In the genomic region with DNA sequence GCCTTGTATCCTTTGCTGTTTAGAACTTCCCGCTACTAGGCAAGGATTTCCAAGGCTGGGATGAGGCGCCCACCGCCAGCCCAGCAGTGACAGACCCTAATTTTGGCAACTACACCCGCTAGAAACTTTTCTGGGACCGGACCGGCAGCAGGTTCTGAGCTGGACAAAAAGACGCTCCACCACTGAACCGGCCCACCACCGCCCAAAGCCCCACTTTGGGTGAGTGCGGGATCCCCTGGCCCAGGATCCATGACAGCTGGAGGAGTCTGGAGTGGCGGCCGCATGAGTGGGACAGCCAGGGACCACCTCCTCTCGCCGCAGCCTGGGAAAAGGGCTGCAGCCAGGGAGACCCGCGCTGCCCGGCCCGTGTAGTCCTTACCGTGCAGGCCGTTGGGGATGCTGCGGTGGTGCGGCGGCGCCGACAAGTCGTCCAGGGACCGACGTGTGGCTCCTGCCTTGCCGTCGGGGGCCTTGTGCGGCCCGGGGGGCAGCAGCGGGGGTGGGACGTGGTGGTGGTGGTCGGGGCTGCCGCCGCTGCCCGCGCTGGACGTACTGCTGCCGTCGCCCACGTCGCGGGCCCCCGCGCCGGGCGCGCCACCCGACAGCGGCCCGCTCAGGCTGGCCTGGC, we compare ENCODE assay signal across 9 cellular contexts. TPM values are rescaled to one million over a fixed set of nuclear protein-coding genes. Genes with fewer than 3 reads are reported as not detected.
DNase-seq lines count a peak whose midpoint lies in the region; ATAC-seq, FAIRE-seq and TF ChIP-seq lines count a peak whose summit lies in the region.
"Had no signal": no experiment of that assay in that cellular context is flagged by ENCODE, and none has a peak within 500 bp of the region (broad histone marks: within the 10 kb centered on the region; RNA-seq: fewer than 3 reads in every experiment).

No MANE protein-coding gene starts in this region.

- no peak overlapping the region for H3K23ac ChIP-seq in H1 (ENCODE audit: insufficient read length)

- H3K9me3 ChIP-seq in MG63 (no peaks in the 10 kb centered on the region), H1 (ENCODE audit: insufficient read depth in 2 of 2, low read depth in 1 of 2, low read length in 1 of 2) (peaks cover 0 to 3% of the 10 kb centered on the region in 2 experiments; a peak in 1 of 4 replicates), neural progenitor cell (ENCODE audit: low read depth) (no peaks in the 10 kb centered on the region)

- TF ChIP-seq EP300 in H1 (IDR thresholded peaks at IDR 0.05; ENCODE audit: borderline replicate concordance in 1 of 2, low read depth in 2 of 2, low read length in 2 of 2), result no peak

- H3K4ac ChIP-seq in H1 (replicated peaks; ENCODE audit: insufficient read length, low read depth, low read length), result no peak overlapping the region

- no peak overlapping the region for H3K56ac ChIP-seq in H1 (replicated peaks; ENCODE audit: insufficient read length, low read depth, low read length)

- no peaks in the 10 kb centered on the region for H3K36me3 Mint-ChIP-seq in neural progenitor cell

- H4K20me1 ChIP-seq in H1 (replicated peaks in 1 of 2; ENCODE audit: control insufficient read depth in 1 of 2, insufficient read depth in 2 of 2, low read length in 2 of 2) (peaks cover 19 to 42% of the 10 kb centered on the region in 2 experiments), neural progenitor cell (ENCODE audit: low read depth) (peaks cover 56% of the 10 kb centered on the region)

- no peak overlapping the region for H2AK5ac ChIP-seq in H1 (ENCODE audit: low read depth, low read length)

- H3F3A ChIP-seq in neural progenitor cell (ENCODE audit: low read depth), result peaks cover 63% of the 10 kb centered on the region

- H2BK5ac ChIP-seq in H1 (ENCODE audit: low read depth, low read length), result no peak overlapping the region

- DNase-seq in MG63 (no peak), H1 (ENCODE audit: low read depth in 1 of 2, low spot score in 2 of 2) (no peak), neural progenitor cell (ENCODE audit: low spot score) (peak; percentile 50), KBM-7 (no peak), hepatic stellate cell (ENCODE audit: low spot score) (no peak), head of caudate nucleus (no peak)
- DNase-seq: NCI-H1436 treated with DMSO at 0.1 percent for 48 hours had no signal

- peaks cover 11% of the 10 kb centered on the region for H3K79me1 ChIP-seq in H1 (ENCODE audit: low read depth, low read length)

- no peak overlapping the region; the same call in 1 of the 2 replicates for H4K8ac ChIP-seq in H1 (ENCODE audit: extremely low read depth, insufficient read depth, low read length)

- no peak overlapping the region for H2BK120ac ChIP-seq in H1 (replicated peaks; ENCODE audit: low read depth, low read length)

- no peak overlapping the region; the same call in 1 of the 2 replicates for H3K18ac ChIP-seq in H1 (ENCODE audit: extremely low read depth, low read length)

- H3K36me3 ChIP-seq in MG63 (no peaks in the 10 kb centered on the region), H1 (ENCODE audit: control insufficient read depth in 2 of 4, insufficient read depth in 4 of 4, low read length in 3 of 4) (no peaks in the 10 kb centered on the region; a peak in 1 of 8 replicates), neural progenitor cell (no peaks in the 10 kb centered on the region)

- no peaks in the 10 kb centered on the region for H3K9me3 Mint-ChIP-seq in neural progenitor cell

- peaks cover 20% of the 10 kb centered on the region for H3K23me2 ChIP-seq in H1 (ENCODE audit: low read depth, low read length)

- TF ChIP-seq CTCF in C4-2B (conservative IDR thresholded peaks at IDR 0.05) (no peak), H1 (IDR thresholded peaks at IDR 0.05; ENCODE audit: control extremely low read depth in 1 of 3, insufficient read depth in 1 of 3, low read depth in 1 of 3, low read length in 3 of 3) (no peak), neural progenitor cell (IDR thresholded peaks at IDR 0.05) (no peak)

- in situ Hi-C loops in KBM-7 (cut with MboI; ENCODE audit: low pct_unique_long_range_greater_than_20kb, low sequenced_read_pairs), result no loop called here

- H3K27me3 ChIP-seq in MG63 (no peaks in the 10 kb centered on the region), H1 (replicated peaks in 1 of 4; ENCODE audit: control insufficient read depth in 3 of 4, extremely low read depth in 1 of 4, insufficient read depth in 3 of 4, low read length in 3 of 4) (peaks cover 9 to 34% (median 26%) of the 10 kb centered on the region in 4 experiments; a peak in 6 of 7 replicates), neural progenitor cell (peaks cover 25% of the 10 kb centered on the region)

- 16% methylated on average over 28 of the region's 53 CpGs; no CpG with 5 or more reads in 1 of the 2 experiments for WGBS in H1 (ENCODE audit: extremely low coverage in 1 of 2, insufficient coverage in 1 of 2, insufficient read length in 1 of 2, insufficient replicate concordance in 2 of 2, low coverage in 1 of 2, low lambda C conversion rate in 2 of 2, missing lambda C conversion rate in 1 of 2), 2 experiments

- peak overlapping the region; percentile 83 to 95 for H3K4me2 ChIP-seq in H1 (ENCODE audit: insufficient read depth in 1 of 2, low read depth in 2 of 2, low read length in 2 of 2)
- H3K4me2 ChIP-seq in neural progenitor cell, result peak overlapping the region; percentile 100

- no peak overlapping the region for H2BK20ac ChIP-seq in H1 (ENCODE audit: low read length)

- peak overlapping the region; percentile 92 for H3K4me3 Mint-ChIP-seq in neural progenitor cell

- H3K27ac ChIP-seq in C4-2B (peak overlapping the region; percentile 92), H1 (ENCODE audit: low read depth, low read length) (no peak overlapping the region), neural progenitor cell (no peak overlapping the region)

- no peak overlapping the region for H3K27ac Mint-ChIP-seq in neural progenitor cell

- H3K4me3 ChIP-seq in MG63, result peak overlapping the region; percentile 52
- H3K4me3 ChIP-seq in H1 (ENCODE audit: extremely low read depth in 1 of 4, insufficient read depth in 2 of 4, low read depth in 3 of 4, low read length in 4 of 4), result peak overlapping the region; percentile 50 to 73 (median 66)
- peak overlapping the region; percentile 73 for H3K4me3 ChIP-seq in neural progenitor cell

- H4K5ac ChIP-seq in H1 (ENCODE audit: insufficient read length, low read depth, low read length), result no peak overlapping the region

- intact Hi-C loops in head of caudate nucleus (cut with DNase I), result loop anchor here (5.0 kb wide), 1 partner anchor 41 kb away; no protein-coding TSS in a partner anchor

- CTCF ChIA-PET in H1 (lab: Charles Lee; ENCODE audit: partially characterized antibody), result interaction anchor here (0.6 to 2.4 kb wide), 20 partner anchors 8 to 344 kb away, joined by 3 to 10 read pairs (median 4); no protein-coding TSS in a partner anchor

- FAIRE-seq in H1 (lab: Jason Lieb, UNC), result no peak

- no peak for TF ChIP-seq POLR2A in H1 (IDR thresholded peaks at IDR 0.05; ENCODE audit: control extremely low read depth in 1 of 2, low read depth in 2 of 2, low read length in 2 of 2)

- H3K4me1 ChIP-seq in H1 (replicated peaks in 1 of 4; ENCODE audit: control insufficient read depth in 3 of 4, insufficient read depth in 4 of 4, low read length in 3 of 4), result peaks cover 4 to 28% (median 18%) of the 10 kb centered on the region in 4 experiments
- H3K4me1 ChIP-seq in neural progenitor cell, result peaks cover 61% of the 10 kb centered on the region

- H2BK15ac ChIP-seq in H1 (ENCODE audit: low read length), result no peak overlapping the region

- no peak for ATAC-seq in HG03095 (IDR thresholded peaks at IDR 0.05; ENCODE audit: unreplicated experiment)

- H2AFZ ChIP-seq in H1 (ENCODE audit: low read length), result no peak overlapping the region
- H2AFZ ChIP-seq in neural progenitor cell (replicated peaks), result no peak overlapping the region

- H3K27me3 Mint-ChIP-seq in neural progenitor cell (ENCODE audit: insufficient read depth, low read depth), result peaks cover 10% of the 10 kb centered on the region

- no peak overlapping the region for H4K91ac ChIP-seq in H1 (replicated peaks; ENCODE audit: insufficient read length, low read length)

- H3K14ac ChIP-seq in H1 (ENCODE audit: insufficient read length), result no peak overlapping the region

- H2BK12ac ChIP-seq in H1 (ENCODE audit: low read depth, low read length), result no peak overlapping the region

- H3K79me2 ChIP-seq in H1 (ENCODE audit: control insufficient read depth in 1 of 2, insufficient read depth in 2 of 2, low read length in 2 of 2), result peaks cover 6 to 48% of the 10 kb centered on the region in 2 experiments; a peak in 3 of 4 replicates
- H3K79me2 ChIP-seq in neural progenitor cell (ENCODE audit: low read depth), result peaks cover 58% of the 10 kb centered on the region

- TF ChIP-seq RAD21 in H1 (IDR thresholded peaks at IDR 0.05 in 1 of 2, conservative IDR thresholded peaks at IDR 0.05 in 1 of 2; ENCODE audit: low read depth in 2 of 2, low read length in 2 of 2), result no peak

- H3K4me1 Mint-ChIP-seq in neural progenitor cell, result peaks cover 68% of the 10 kb centered on the region

- H3K9ac ChIP-seq in H1 (replicated peaks in 1 of 4; ENCODE audit: extremely low read depth in 1 of 4, low read depth in 3 of 4, low read length in 3 of 4) (no peak overlapping the region; a peak in 1 of 7 replicates), neural progenitor cell (peak overlapping the region; percentile 18)

- POLR2A ChIA-PET in H1 (lab: Charles Lee; ENCODE audit: partially characterized antibody), result interaction anchor here (0.8 to 2.0 kb wide), 8 partner anchors 12 to 122 kb away, joined by 3 to 10 read pairs (median 4); partner anchors contain the start of genes CCNK and SETD3

RNA-seq across cellular contexts. Expression of gene CCDC85C, which starts 1.1 kb away (rescaled TPM):
- total RNA-seq in MG63 (2014; rRNA removed; shearing (Covaris generic); ENCODE audit: low replicate concordance), result 19.9 and 22.2 TPM in 2 replicates
- 35.8 and 38.6 TPM in 2 replicates for total RNA-seq in H1 (2021; fragmentation: NEBNext Ultra II Directional; extraction: Animal tissue kit (Norgen Biotek cat#: 25700))
- polyA plus RNA-seq in H1 (2011; rRNA removed), result 16.8 and 26.4 TPM in 2 replicates
- 18.1 TPM for polyA plus RNA-seq in H1 (2011; cell fraction: cytosol; rRNA removed)
- polyA plus RNA-seq in H1 (2011; cell fraction: nucleus; rRNA removed), result 31.7 TPM
- polyA plus RNA-seq in H1 (2012, experiment 1 of 2), result 18.2 to 30.0 TPM (median 25.2 TPM) in 4 replicates
- 32.9 TPM for polyA plus RNA-seq in H1 (2012, experiment 2 of 2)
- 15.1 TPM for polyA plus RNA-seq in H1 (2013, experiment 1 of 2)
- polyA plus RNA-seq in H1 (2013, experiment 2 of 2), result 15.5 TPM
- polyA minus RNA-seq in H1 (2011; rRNA and poly(A)+ RNA removed), result 22.2 and 22.8 TPM in 2 replicates
- polyA minus RNA-seq in H1 (2011; cell fraction: cytosol; rRNA and poly(A)+ RNA removed), result 23.3 TPM
- 19.6 TPM for polyA minus RNA-seq in H1 (2011; cell fraction: nucleus; rRNA and poly(A)+ RNA removed)
- total RNA-seq in neural progenitor cell (ENCODE audit: low replicate concordance), result 19.0 and 41.3 TPM in 2 replicates

RNA-seq across cellular contexts. Expression of gene HHIPL1, which starts 42.0 kb away (rescaled TPM):
- total RNA-seq in MG63 (2014; rRNA removed; shearing (Covaris generic); ENCODE audit: low replicate concordance), result not detected in 2 replicates
- 2.6 and 3.1 TPM in 2 replicates for total RNA-seq in H1 (2021; fragmentation: NEBNext Ultra II Directional; extraction: Animal tissue kit (Norgen Biotek cat#: 25700))
- 1.5 and 2.1 TPM in 2 replicates for polyA plus RNA-seq in H1 (2011; rRNA removed)
- 1.4 TPM for polyA plus RNA-seq in H1 (2011; cell fraction: cytosol; rRNA removed)
- 3.1 TPM for polyA plus RNA-seq in H1 (2011; cell fraction: nucleus; rRNA removed)
- polyA plus RNA-seq in H1 (2012, experiment 1 of 2), result 1.0 to 2.0 TPM (median 1.8 TPM) in 4 replicates
- polyA plus RNA-seq in H1 (2012, experiment 2 of 2), result 1.2 TPM
- polyA plus RNA-seq in H1 (2013, experiment 1 of 2), result 1.2 TPM
- polyA plus RNA-seq in H1 (2013, experiment 2 of 2), result 1.6 TPM
- 1.4 and 1.5 TPM in 2 replicates for polyA minus RNA-seq in H1 (2011; rRNA and poly(A)+ RNA removed)
- 1.7 TPM for polyA minus RNA-seq in H1 (2011; cell fraction: cytosol; rRNA and poly(A)+ RNA removed)
- 3.8 TPM for polyA minus RNA-seq in H1 (2011; cell fraction: nucleus; rRNA and poly(A)+ RNA removed)
- total RNA-seq in neural progenitor cell (ENCODE audit: low replicate concordance), result 0.32 and 1.2 TPM in 2 replicates
